1 cellular context compared by ENCODE assay signal in the genomic region with DNA sequence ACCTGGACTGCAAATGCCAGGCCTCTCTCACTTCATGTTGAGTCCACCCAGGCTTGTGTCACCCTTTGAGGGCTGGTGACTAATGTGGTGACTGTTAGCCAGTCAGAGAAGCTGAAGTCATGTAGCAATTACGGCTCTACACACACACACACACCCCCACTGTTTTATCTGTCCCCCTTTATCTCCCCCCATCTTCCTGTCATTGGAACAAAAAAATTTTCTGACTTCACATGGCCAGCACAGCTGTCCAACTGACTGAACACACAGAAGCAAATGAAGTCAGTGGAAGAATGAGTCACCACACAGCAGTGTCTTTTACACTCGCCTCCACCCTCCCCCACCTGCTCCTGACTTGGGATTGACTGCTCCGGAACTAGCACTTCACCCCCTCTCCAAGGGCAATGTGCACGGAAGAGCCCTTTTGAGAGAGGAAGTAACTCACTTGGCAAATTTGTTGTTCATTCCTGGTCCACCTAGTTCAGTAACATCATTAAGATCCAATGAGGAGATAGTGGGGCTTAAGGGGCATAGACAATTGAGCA.
TF ChIP-seq lines count a peak whose summit lies in the region.

No MANE protein-coding gene starts in this region.

TF ChIP-seq in HCT116, 20 proteins besides CTCF, POLR2A, EP300 and RAD21 (continued from another document):
- TF ChIP-seq, protein P1, sequence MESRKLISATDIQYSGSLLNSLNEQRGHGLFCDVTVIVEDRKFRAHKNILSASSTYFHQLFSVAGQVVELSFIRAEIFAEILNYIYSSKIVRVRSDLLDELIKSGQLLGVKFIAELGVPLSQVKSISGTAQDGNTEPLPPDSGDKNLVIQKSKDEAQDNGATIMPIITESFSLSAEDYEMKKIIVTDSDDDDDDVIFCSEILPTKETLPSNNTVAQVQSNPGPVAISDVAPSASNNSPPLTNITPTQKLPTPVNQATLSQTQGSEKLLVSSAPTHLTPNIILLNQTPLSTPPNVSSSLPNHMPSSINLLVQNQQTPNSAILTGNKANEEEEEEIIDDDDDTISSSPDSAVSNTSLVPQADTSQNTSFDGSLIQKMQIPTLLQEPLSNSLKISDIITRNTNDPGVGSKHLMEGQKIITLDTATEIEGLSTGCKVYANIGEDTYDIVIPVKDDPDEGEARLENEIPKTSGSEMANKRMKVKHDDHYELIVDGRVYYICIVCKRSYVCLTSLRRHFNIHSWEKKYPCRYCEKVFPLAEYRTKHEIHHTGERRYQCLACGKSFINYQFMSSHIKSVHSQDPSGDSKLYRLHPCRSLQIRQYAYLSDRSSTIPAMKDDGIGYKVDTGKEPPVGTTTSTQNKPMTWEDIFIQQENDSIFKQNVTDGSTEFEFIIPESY (IDR thresholded peaks at IDR 0.05; ENCODE audit: extremely low read depth, insufficient replicate concordance, low read length) = peak; percentile 36
- peak; percentile 76 for TF ChIP-seq SRF (IDR thresholded peaks at IDR 0.05; ENCODE audit: low read depth)
